23 cellular contexts compared by ENCODE assay signal in genomic region chr6:133804263-133804662, GRCh38.
DNase-seq lines count a peak whose midpoint lies in the region; ATAC-seq and TF ChIP-seq lines count a peak whose summit lies in the region.
"Had no signal": no experiment of that assay in that cellular context is flagged by ENCODE, and none has a peak within 500 bp of the region (broad histone marks: within the 10 kb centered on the region; RNA-seq: fewer than 3 reads in every experiment).

No MANE protein-coding gene starts in this region.

- peak; percentile 32 for DNase-seq in GM03348 (ENCODE audit: low spot score)
- DNase-seq in adipocyte (ENCODE audit: low read depth): peak; percentile 66
- peak; percentile 85 for DNase-seq in fibroblast of villous mesenchyme (ENCODE audit: low read depth)
- DNase-seq in ovary: peak in 3 of 5 donors; percentile 62 to 77 (median 62)
- no peak for DNase-seq in activated CD4-positive, alpha-beta T cell treated with anti-CD3 and anti-CD28 coated beads, Interleukin-2, amount 50 U/mL, for 1 hour
- no peak for DNase-seq in nucleus accumbens (lab: John Stamatoyannopoulos, UW)
- DNase-seq: activated CD4-positive, alpha-beta memory T cell treated with anti-CD3 and anti-CD28 coated beads for 36 hours; amygdala; colonic mucosa; H9; MM.1S; NCI-H1694 treated with DMSO at 0.1 percent for 48 hours; NCI-H82; PC-3; retina; stimulated activated naive CD4-positive, alpha-beta T cell; T-helper 17 cell; WERI-Rb-1 had no signal

- H3K9me3 ChIP-seq in adipocyte (ENCODE audit: control insufficient read depth, low read length): peaks cover 2% of the 10 kb centered on the region
- H3K9me3 ChIP-seq in ovary: no peaks in the 10 kb centered on the region
- H3K9me3 ChIP-seq: colonic mucosa, gastrocnemius medialis, SJSA1, tibial nerve had no signal

- TF ChIP-seq CTCF in fibroblast of villous mesenchyme (IDR thresholded peaks at IDR 0.05; ENCODE audit: insufficient read depth, low read depth, low read length): no peak
- TF ChIP-seq CTCF in ovary (IDR thresholded peaks at IDR 0.05): no peak

- H3K27ac ChIP-seq in ovary: peak overlapping the region in 1 of 2 donors; percentile 57
- H3K27ac ChIP-seq: colonic mucosa, gastrocnemius medialis, SJSA1, tibial nerve, WERI-Rb-1 had no signal

- H3K27me3 ChIP-seq in adipocyte (replicated peaks; ENCODE audit: control insufficient read depth, insufficient read depth, low read length) (no peaks in the 10 kb centered on the region), ovary (no peaks in the 10 kb centered on the region)
- H3K27me3 ChIP-seq: colonic mucosa, gastrocnemius medialis, SJSA1, tibial nerve had no signal

- no peak for ATAC-seq in GM19324 (IDR thresholded peaks at IDR 0.05; ENCODE audit: low FRiP score, unreplicated experiment)
- ATAC-seq in esophagus mucosa: no peak
- ATAC-seq: PC-3, T-helper 17 cell had no signal

- H3K4me3 ChIP-seq in adipocyte (ENCODE audit: low read length) (no peak overlapping the region), fibroblast of villous mesenchyme (ENCODE audit: low read depth, low read length) (no peak overlapping the region), ovary (no peak overlapping the region)
- H3K4me3 ChIP-seq: colonic mucosa, gastrocnemius medialis, SJSA1, tibial nerve had no signal

- TF ChIP-seq POLR2A in ovary (IDR thresholded peaks at IDR 0.05): no peak

- H3K4me1 ChIP-seq in adipocyte (ENCODE audit: control insufficient read depth, insufficient read depth, low read length): peaks cover 40% of the 10 kb centered on the region
- H3K4me1 ChIP-seq in ovary (ENCODE audit: insufficient read depth): peaks cover 6% of the 10 kb centered on the region
- H3K4me1 ChIP-seq: colonic mucosa, gastrocnemius medialis, SJSA1, tibial nerve had no signal

- H3K36me3 ChIP-seq in adipocyte (ENCODE audit: control insufficient read depth, insufficient read depth, low read length, severe bottlenecking) (no peaks in the 10 kb centered on the region), ovary (no peaks in the 10 kb centered on the region)
- H3K36me3 ChIP-seq: colonic mucosa, gastrocnemius medialis, SJSA1, tibial nerve, WERI-Rb-1 had no signal

- WGBS in ovary, 3 donors: 10 to 31% (median 15%) methylated on average over 1 of the region's 1 CpG

- H3K9ac ChIP-seq in adipocyte (ENCODE audit: low read length): peak overlapping the region; percentile 33

- intact Hi-C loops in ovary (cut with DNase I): no loop called here

- TF ChIP-seq EP300 in ovary (IDR thresholded peaks at IDR 0.05): peak; percentile 9

Comparison
In these comparisons a context has a peak if more than half of its experiments do, and no peak if none do; other contexts are left out.
1. DNase-seq: peak in GM03348 (single experiment), adipocyte (single experiment), fibroblast of villous mesenchyme (single experiment) and ovary (3 of 5); none in activated CD4-positive, alpha-beta T cell treated with anti-CD3 and anti-CD28 coated beads, Interleukin-2, amount 50 U/mL, for 1 hour (single experiment) and nucleus accumbens (0 of 56).